ENCODE assay signal across 19 cellular contexts in genomic region chr3:98027084-98027445, GRCh38. TPM values are rescaled to one million over a fixed set of nuclear protein-coding genes. Genes with fewer than 3 reads are reported as not detected.
A peak's percentile ranks its signal among the peaks of the same experiment; 100 is the strongest.
DNase-seq lines count a peak whose midpoint lies in the region; ATAC-seq, FAIRE-seq and TF ChIP-seq lines count a peak whose summit lies in the region.
"Had no signal": no experiment of that assay in that cellular context is flagged by ENCODE, and none has a peak within 500 bp of the region (broad histone marks: within the 10 kb centered on the region; RNA-seq: fewer than 3 reads in every experiment).

No MANE protein-coding gene starts in this region.

- WGBS in GM12878 (ENCODE audit: insufficient coverage, insufficient replicate concordance, low lambda C conversion rate, missing lambda C conversion rate) = 35% methylated on average over 1 of the region's 1 CpG
- WGBS in esophagus muscularis mucosa = 66% methylated on average over 1 of the region's 1 CpG

- H3K4me3 ChIP-seq in GM12878 = no peak overlapping the region
- no peak overlapping the region for H3K4me3 ChIP-seq in tibial artery
- no peak overlapping the region for H3K4me3 ChIP-seq in esophagus muscularis mucosa
- H3K4me3 ChIP-seq: ascending aorta; BLaER1 treated with 17β-estradiol and CSF1 and Interleukin-3, amounts not matched to agents 10 nM and 100 nM had no signal

- no peak overlapping the region for H2AFZ ChIP-seq in GM12878 (ENCODE audit: control insufficient read depth, low read depth, low read length)

- CTCF ChIA-PET in GM12878 (lab: Yijun Ruan, JAX) = interaction anchor here (0.9 to 3.8 kb wide), 7 partner anchors 10 to 303 kb away, joined by 3 to 23 read pairs (median 3); no protein-coding TSS in a partner anchor

- POLR2A ChIA-PET in GM12878 (lab: Charles Lee) = no interaction called here

- no peak for TF ChIP-seq EP300 in Ishikawa (IDR thresholded peaks at IDR 0.05; ENCODE audit: borderline replicate concordance)
- no peak for TF ChIP-seq EP300 in GM12878 (IDR thresholded peaks at IDR 0.05; ENCODE audit: borderline replicate concordance in 1 of 2, control insufficient read depth in 1 of 2, low read depth in 2 of 2, low read length in 2 of 2)
- no peak for TF ChIP-seq EP300 in esophagus muscularis mucosa (IDR thresholded peaks at IDR 0.05)

- TF ChIP-seq RAD21 in Ishikawa (IDR thresholded peaks at IDR 0.05; ENCODE audit: low read depth) = no peak
- no peak for TF ChIP-seq RAD21 in GM12878 (IDR thresholded peaks at IDR 0.05; ENCODE audit: insufficient read depth, low read depth, low read length)

- BruUV-seq in GM12878 (replicated peaks; lab: Mats Ljungman, UMichigan) = no TSS peak

- in situ Hi-C loops in GM12878 (cut with MboI) = no loop called here
- in situ Hi-C loops in GM13976 (cut with MboI; ENCODE audit: low sequenced_read_pairs, unreplicated experiment) = loop anchor here (25.0 kb wide), 1 partner anchor 785 kb away; no protein-coding TSS in a partner anchor

- no peaks in the 10 kb centered on the region for H3K27me3 ChIP-seq in GM12878 (replicated peaks in 1 of 2; ENCODE audit: control insufficient read depth in 2 of 2, insufficient read depth in 2 of 2, low read length in 1 of 2)
- H3K27me3 ChIP-seq in tibial artery = peaks cover 0 to 14% of the 10 kb centered on the region in 2 donors
- H3K27me3 ChIP-seq in esophagus muscularis mucosa = peaks cover 0 to 5% (median 2%) of the 10 kb centered on the region in 4 donors
- H3K27me3 ChIP-seq: ascending aorta; BLaER1 treated with 17β-estradiol and CSF1 and Interleukin-3, amounts not matched to agents 10 nM and 100 nM had no signal

- H3K9me3 ChIP-seq in GM12878 (replicated peaks; ENCODE audit: control insufficient read depth, insufficient read depth, low read length) (no peaks in the 10 kb centered on the region), tibial artery (no peaks in the 10 kb centered on the region), esophagus muscularis mucosa (no peaks in the 10 kb centered on the region)
- H3K9me3 ChIP-seq: ascending aorta; BLaER1 treated with 17β-estradiol and CSF1 and Interleukin-3, amounts not matched to agents 10 nM and 100 nM had no signal

- TF ChIP-seq CTCF in GM12878 (IDR thresholded peaks at IDR 0.05 in 2 of 3, conservative IDR thresholded peaks at IDR 0.05 in 1 of 3; ENCODE audit: control insufficient read depth in 2 of 3, extremely low read depth in 1 of 3, insufficient read depth in 1 of 3, low read depth in 3 of 3, low read length in 3 of 3) = no peak
- TF ChIP-seq CTCF in tibial artery (IDR thresholded peaks at IDR 0.05) = no peak
- TF ChIP-seq CTCF in GM13976 (IDR thresholded peaks at IDR 0.05; ENCODE audit: borderline replicate concordance, control extremely low read depth, extremely low read depth, insufficient read depth, missing control alignments) = no peak
- no peak for TF ChIP-seq CTCF in esophagus muscularis mucosa (IDR thresholded peaks at IDR 0.05)

- ATAC-seq in GM18909 (IDR thresholded peaks at IDR 0.05; ENCODE audit: poor library complexity, unreplicated experiment) (peak; percentile 67), GM21528 (IDR thresholded peaks at IDR 0.05; ENCODE audit: low FRiP score, unreplicated experiment) (peak; percentile 45), GM12878 (0 out of 3 replicates have a peak, but pooled peaks have one; percentile 14)

- RAD21 ChIA-PET in GM12878 (lab: Charles Lee; ENCODE audit: unreplicated experiment) = interaction anchor here (0.9 to 1.1 kb wide), 2 partner anchors 55 to 235 kb away, joined by 3 read pairs; partner anchors contain the start of gene RIOX2

- H3K4me2 ChIP-seq in GM12878 (ENCODE audit: control insufficient read depth, insufficient read depth) = no peak overlapping the region
- H3K4me2 ChIP-seq: BLaER1 treated with 17β-estradiol and CSF1 and Interleukin-3, amounts not matched to agents 10 nM and 100 nM had no signal

- peaks cover 2% of the 10 kb centered on the region; the same call in 1 of the 2 replicates for H3K4me1 ChIP-seq in GM12878 (ENCODE audit: control insufficient read depth, insufficient read depth, low read length)
- no peaks in the 10 kb centered on the region for H3K4me1 ChIP-seq in tibial artery
- H3K4me1 ChIP-seq in esophagus muscularis mucosa = peaks cover 0 to 4% (median 0%) of the 10 kb centered on the region in 4 donors
- H3K4me1 ChIP-seq: ascending aorta had no signal

- no peak for FAIRE-seq in GM12878 (lab: Jason Lieb, UNC)

- SMC1A ChIA-PET in GM12878 (lab: Charles Lee; ENCODE audit: uncharacterized antibody, unreplicated experiment) = interaction anchor here (0.6 to 1.5 kb wide), 5 partner anchors 11 to 231 kb away, joined by 3 to 6 read pairs (median 4); no protein-coding TSS in a partner anchor

- no peaks in the 10 kb centered on the region for H3K79me2 ChIP-seq in GM12878 (ENCODE audit: control insufficient read depth, insufficient read depth, low read length)

- H3K36me3 ChIP-seq in GM12878 (ENCODE audit: control insufficient read depth in 2 of 2, insufficient read depth in 2 of 2, low read length in 1 of 2) = no peaks in the 10 kb centered on the region
- H3K36me3 ChIP-seq in tibial artery = no peaks in the 10 kb centered on the region
- no peaks in the 10 kb centered on the region for H3K36me3 ChIP-seq in esophagus muscularis mucosa
- H3K36me3 ChIP-seq: ascending aorta; BLaER1 treated with 17β-estradiol and CSF1 and Interleukin-3, amounts not matched to agents 10 nM and 100 nM had no signal

- H3K27ac ChIP-seq in GM12878 (ENCODE audit: control insufficient read depth, insufficient read depth) (no peak overlapping the region), tibial artery (no peak overlapping the region), esophagus muscularis mucosa (replicated peaks in 1 of 4) (no peak overlapping the region)
- H3K27ac ChIP-seq: ascending aorta; BLaER1 treated with 17β-estradiol and CSF1 and Interleukin-3, amounts not matched to agents 10 nM and 100 nM had no signal

- no peak overlapping the region for H3K9ac ChIP-seq in GM12878 (ENCODE audit: control insufficient read depth, insufficient read depth, low read length)
- H3K9ac ChIP-seq: BLaER1 treated with 17β-estradiol and CSF1 and Interleukin-3, amounts not matched to agents 10 nM and 100 nM had no signal

- H4K20me1 ChIP-seq in GM12878 (ENCODE audit: control insufficient read depth, insufficient read depth) = no peaks in the 10 kb centered on the region
- H4K20me1 ChIP-seq: BLaER1 treated with 17β-estradiol and CSF1 and Interleukin-3, amounts not matched to agents 10 nM and 100 nM had no signal

- DNase-seq in GM12878 (ENCODE audit: low read depth, low spot score) = no peak
- DNase-seq in tibial artery = no peak
- DNase-seq in retina = no peak
- DNase-seq in GM13976 (ENCODE audit: low spot score) = no peak
- DNase-seq in esophagus muscularis mucosa (ENCODE audit: extremely low spot score) = no peak
- DNase-seq: activated CD4-positive, alpha-beta T cell treated with anti-CD3 and anti-CD28 coated beads for 4 hours; foreskin fibroblast; GOT3; immature natural killer cell; stimulated activated CD4-positive, alpha-beta T cell treated with anti-CD3 and anti-CD28 coated beads, Interleukin-12 subunit alpha, Interleukin-12 subunit beta, amount 100 ng/mL, for 4 hours; T-helper 1 cell had no signal

- intact Hi-C loops in GM12878 (cut with micrococcal nuclease; ENCODE audit: unreplicated experiment) = no loop called here
- intact Hi-C loops in tibial artery (cut with DNase I; ENCODE audit: low total_unique reads) = no loop called here
- intact Hi-C loops in esophagus muscularis mucosa (cut with DNase I) = no loop called here

- no peak for TF ChIP-seq POLR2A in GM12878 (IDR thresholded peaks at IDR 0.05; ENCODE audit: low read depth, low read length)
- no peak for TF ChIP-seq POLR2A in esophagus muscularis mucosa (IDR thresholded peaks at IDR 0.05; ENCODE audit: low read depth)

RNA-seq across cellular contexts. Expression of gene GABRR3, which starts 8.1 kb away (rescaled TPM):
- total RNA-seq in GM12878 (2013; cell fraction: nucleolus; rRNA removed) = not detected in 2 replicates
- total RNA-seq in GM12878 (2014; rRNA removed) (not detected in 2 replicates), GM12878 (2014; rRNA removed; fragmentation: Illumina TruSeq; extraction: Trizol) (not detected in 2 replicates), GM12878 (2021) (not detected in 2 replicates), esophagus muscularis mucosa (not detected)
- not detected for polyA plus RNA-seq in GM12878 (2011; ENCODE audit: low read depth)
- polyA plus RNA-seq in GM12878 (2011; rRNA removed) (not detected in 2 replicates), GM12878 (2014; fragmentation: Illumina TruSeq; extraction: Trizol) (not detected in 2 replicates), GM12878 (2014; fragmentation: Nextera tagmentation; extraction: Ambion mirVana) (not detected), GM12878 (2014; rRNA removed) (not detected in 2 replicates), GM12878 (2016; fragmentation: Nextera tagmentation; extraction: Ambion mirVana) (not detected)
- polyA plus RNA-seq in GM12878 (2011; cell fraction: cytosol; rRNA removed) = not detected in 2 replicates
- polyA plus RNA-seq in GM12878 (2011; cell fraction: nucleus; rRNA removed) = not detected in 2 replicates
- polyA plus RNA-seq in GM12878 (2012) = not detected in 2 replicates
- not detected in 2 replicates for polyA minus RNA-seq in GM12878 (2011; rRNA and poly(A)+ RNA removed)
- not detected in 2 replicates for polyA minus RNA-seq in GM12878 (2011; cell fraction: cytosol; rRNA and poly(A)+ RNA removed)
- not detected in 2 replicates for polyA minus RNA-seq in GM12878 (2011; cell fraction: nucleus; rRNA and poly(A)+ RNA removed)
- total RNA-seq: activated T-helper 1 cell treated with anti-CD3 and anti-CD28 coated beads, Interleukin-12 subunit alpha, Interleukin-12 subunit beta, Interleukin-2, Interleukin-4 antibody, amounts not matched to agents 30 ng/mL and 10 ng/mL and 1 ng/mL, durations not matched to agents 14 hours and 24 hours and 36 hours; ascending aorta; mesenteric fat pad; omental fat pad had no signal
- polyA plus RNA-seq: immature natural killer cell had no signal

RNA-seq across cellular contexts. Expression of gene RIOX2, which starts 54.8 kb away (rescaled TPM):
- 56.1 and 58.1 TPM in 2 replicates for total RNA-seq in GM12878 (2013; cell fraction: nucleolus; rRNA removed)
- total RNA-seq in GM12878 (2014; rRNA removed) = 42.1 and 43.9 TPM in 2 replicates
- 45.7 and 48.9 TPM in 2 replicates for total RNA-seq in GM12878 (2014; rRNA removed; fragmentation: Illumina TruSeq; extraction: Trizol)
- total RNA-seq in GM12878 (2021) = 32.8 and 35.0 TPM in 2 replicates
- 9.4 TPM for polyA plus RNA-seq in GM12878 (2011; ENCODE audit: low read depth)
- polyA plus RNA-seq in GM12878 (2011; rRNA removed) = 24.1 and 30.9 TPM in 2 replicates
- 12.4 and 16.5 TPM in 2 replicates for polyA plus RNA-seq in GM12878 (2011; cell fraction: cytosol; rRNA removed)
- 29.6 and 32.5 TPM in 2 replicates for polyA plus RNA-seq in GM12878 (2011; cell fraction: nucleus; rRNA removed)
- polyA plus RNA-seq in GM12878 (2012) = 15.6 and 16.4 TPM in 2 replicates
- 42.3 and 48.4 TPM in 2 replicates for polyA plus RNA-seq in GM12878 (2014; fragmentation: Illumina TruSeq; extraction: Trizol)
- polyA plus RNA-seq in GM12878 (2014; fragmentation: Nextera tagmentation; extraction: Ambion mirVana) = 10 to 100 TPM; 51.8 to 52.6 TPM
- polyA plus RNA-seq in GM12878 (2014; rRNA removed) = 31.6 and 36.1 TPM in 2 replicates
- 10 to 100 TPM; 45.6 to 46.6 TPM for polyA plus RNA-seq in GM12878 (2016; fragmentation: Nextera tagmentation; extraction: Ambion mirVana)
- polyA minus RNA-seq in GM12878 (2011; rRNA and poly(A)+ RNA removed) = 26.6 and 35.0 TPM in 2 replicates
- 5.7 and 10.6 TPM in 2 replicates for polyA minus RNA-seq in GM12878 (2011; cell fraction: cytosol; rRNA and poly(A)+ RNA removed)
- 33.0 and 47.6 TPM in 2 replicates for polyA minus RNA-seq in GM12878 (2011; cell fraction: nucleus; rRNA and poly(A)+ RNA removed)
- 10 to 100 TPM; 19.5 to 24.2 (median 21.7) TPM for total RNA-seq in esophagus muscularis mucosa

RNA-seq across cellular contexts. Expression of gene OR5AC2, which starts 59.9 kb away (rescaled TPM):
- total RNA-seq in GM12878 (2013; cell fraction: nucleolus; rRNA removed) = not detected in 2 replicates
- total RNA-seq in GM12878 (2014; rRNA removed) = not detected in 2 replicates
- total RNA-seq in GM12878 (2014; rRNA removed; fragmentation: Illumina TruSeq; extraction: Trizol) = not detected in 2 replicates
- total RNA-seq in GM12878 (2021) = not detected in 2 replicates
- polyA plus RNA-seq in GM12878 (2011; ENCODE audit: low read depth) = not detected
- not detected in 2 replicates for polyA plus RNA-seq in GM12878 (2011; rRNA removed)
- polyA plus RNA-seq in GM12878 (2011; cell fraction: cytosol; rRNA removed) = not detected in 2 replicates
- polyA plus RNA-seq in GM12878 (2011; cell fraction: nucleus; rRNA removed) = not detected in 2 replicates
- not detected in 2 replicates for polyA plus RNA-seq in GM12878 (2012)
- polyA plus RNA-seq in GM12878 (2014; fragmentation: Illumina TruSeq; extraction: Trizol) = not detected in 2 replicates
- polyA plus RNA-seq in GM12878 (2014; fragmentation: Nextera tagmentation; extraction: Ambion mirVana) = not detected
- polyA plus RNA-seq in GM12878 (2014; rRNA removed) = not detected in 2 replicates
- not detected for polyA plus RNA-seq in GM12878 (2016; fragmentation: Nextera tagmentation; extraction: Ambion mirVana)
- not detected in 2 replicates for polyA minus RNA-seq in GM12878 (2011; rRNA and poly(A)+ RNA removed)
- not detected in 2 replicates for polyA minus RNA-seq in GM12878 (2011; cell fraction: cytosol; rRNA and poly(A)+ RNA removed)
- not detected in 2 replicates for polyA minus RNA-seq in GM12878 (2011; cell fraction: nucleus; rRNA and poly(A)+ RNA removed)
- total RNA-seq in esophagus muscularis mucosa = not detected
- total RNA-seq: activated T-helper 1 cell treated with anti-CD3 and anti-CD28 coated beads, Interleukin-12 subunit alpha, Interleukin-12 subunit beta, Interleukin-2, Interleukin-4 antibody, amounts not matched to agents 30 ng/mL and 10 ng/mL and 1 ng/mL, durations not matched to agents 14 hours and 24 hours and 36 hours; ascending aorta; mesenteric fat pad; omental fat pad had no signal
- polyA plus RNA-seq: immature natural killer cell had no signal

Comparison
In these comparisons a context has a peak if more than half of its experiments do, and no peak if none do; other contexts are left out.
1. ATAC-seq: peak in every context shown above with its lines; median percentile 67 in GM18909; 45 in GM21528; 14 in GM12878.